In genomic region chr10:51389415-51390342, GRCh38 we compare ENCODE assay signal across 8 cellular contexts.
DNase-seq lines count a peak whose midpoint lies in the region; ATAC-seq and TF ChIP-seq lines count a peak whose summit lies in the region.

No MANE protein-coding gene starts in this region.

- intact Hi-C loops in OCI-LY7 (cut with micrococcal nuclease; ENCODE audit: unreplicated experiment) = loop anchor here (2.0 to 5.0 kb wide), 2 partner anchors 573 to 825 kb away; no protein-coding TSS in a partner anchor

- H3K9me2 ChIP-seq in OCI-LY7 (ENCODE audit: insufficient read depth, low read length) (no peaks in the 10 kb centered on the region), hepatocyte (replicated peaks; ENCODE audit: insufficient read depth) (no peaks in the 10 kb centered on the region)

- CTCF ChIA-PET in OCI-LY7 (lab: Charles Lee; ENCODE audit: unreplicated experiment) = interaction anchor here (1.1 kb wide), 1 partner anchor 827 kb away, joined by 3 read pairs; no protein-coding TSS in a partner anchor

- no TSS peak for BruUV-seq in OCI-LY7 (replicated peaks; lab: Mats Ljungman, UMichigan)

- H3K4me3 ChIP-seq in OCI-LY7 (ENCODE audit: low read depth, low read length, poor library complexity, severe bottlenecking) (no peak overlapping the region), hepatocyte (no peak overlapping the region)

- H3K27me3 Mint-ChIP-seq in activated naive CD8-positive, alpha-beta T cell treated with anti-CD3 and anti-CD28 coated beads, Interleukin-2, amount 10 ng/mL, durations not matched to agents 7 days and 5 days = no peaks in the 10 kb centered on the region

- no peaks in the 10 kb centered on the region for H3K4me1 Mint-ChIP-seq in activated naive CD8-positive, alpha-beta T cell treated with anti-CD3 and anti-CD28 coated beads, Interleukin-2, amount 10 ng/mL, durations not matched to agents 7 days and 5 days

- TF ChIP-seq CTCF in OCI-LY7 (conservative IDR thresholded peaks at IDR 0.05; ENCODE audit: low read length) (peak; percentile 92), hepatocyte (IDR thresholded peaks at IDR 0.05; ENCODE audit: poor library complexity) (peak; percentile 57)

- peak; percentile 18 for DNase-seq in Caki2 (ENCODE audit: low read depth)
- peak; percentile 51 for DNase-seq in OCI-LY7 (ENCODE audit: low spot score)
- peak; percentile 45 for DNase-seq in activated naive CD8-positive, alpha-beta T cell treated with anti-CD3 and anti-CD28 coated beads, Interleukin-2, amount 10 ng/mL, durations not matched to agents 7 days and 5 days
- peak; percentile 43 for DNase-seq in hepatocyte (ENCODE audit: low spot score)
- peak; percentile 1 to 6 for DNase-seq in stimulated activated CD4-positive, alpha-beta T cell treated with anti-CD3 and anti-CD28 coated beads, Interleukin-1b, Interleukin-23, amount 100 ng/mL, for 4 hours (ENCODE audit: low read depth in 2 of 2)

- H3K9me3 ChIP-seq in OCI-LY7 (ENCODE audit: low read length) (no peaks in the 10 kb centered on the region), hepatocyte (ENCODE audit: low read depth) (no peaks in the 10 kb centered on the region)

- no peak overlapping the region for H3K27ac Mint-ChIP-seq in activated naive CD8-positive, alpha-beta T cell treated with anti-CD3 and anti-CD28 coated beads, Interleukin-2, amount 10 ng/mL, durations not matched to agents 7 days and 5 days

- H4K20me1 ChIP-seq in OCI-LY7 (ENCODE audit: insufficient read depth, low read length) (no peaks in the 10 kb centered on the region), hepatocyte (ENCODE audit: insufficient read depth, poor library complexity, severe bottlenecking) (no peaks in the 10 kb centered on the region)

- H3K27ac ChIP-seq in OCI-LY7 (ENCODE audit: low read depth, low read length, poor library complexity, severe bottlenecking) (no peak overlapping the region), hepatocyte (no peak overlapping the region)

- no peaks in the 10 kb centered on the region for H3K4me1 ChIP-seq in OCI-LY7 (ENCODE audit: insufficient read depth, low read length, poor library complexity, severe bottlenecking)
- no peaks in the 10 kb centered on the region for H3K4me1 ChIP-seq in hepatocyte (ENCODE audit: insufficient read depth)

- H3K4me3 Mint-ChIP-seq in activated naive CD8-positive, alpha-beta T cell treated with anti-CD3 and anti-CD28 coated beads, Interleukin-2, amount 10 ng/mL, durations not matched to agents 7 days and 5 days = no peak overlapping the region

- no peaks in the 10 kb centered on the region for H3K9me3 Mint-ChIP-seq in activated naive CD8-positive, alpha-beta T cell treated with anti-CD3 and anti-CD28 coated beads, Interleukin-2, amount 10 ng/mL, durations not matched to agents 7 days and 5 days

- no peaks in the 10 kb centered on the region for H3K27me3 ChIP-seq in hepatocyte

- H3K36me3 ChIP-seq in OCI-LY7 (ENCODE audit: insufficient read depth, low read length) (no peaks in the 10 kb centered on the region), hepatocyte (replicated peaks; ENCODE audit: insufficient read depth, low read depth) (no peaks in the 10 kb centered on the region)

- 60% methylated on average over 3 of the region's 3 CpGs for WGBS in hepatocyte (ENCODE audit: low lambda C conversion rate, missing lambda C conversion rate)

- ATAC-seq in GM19035 (IDR thresholded peaks at IDR 0.05; ENCODE audit: unreplicated experiment) (peak; percentile 88), HG03103 (IDR thresholded peaks at IDR 0.05; ENCODE audit: low read depth, unreplicated experiment) (peak; percentile 92), HG03457 (IDR thresholded peaks at IDR 0.05; ENCODE audit: unreplicated experiment) (no peak)
- no peak for ATAC-seq in activated naive CD8-positive, alpha-beta T cell treated with anti-CD3 and anti-CD28 coated beads, Interleukin-2, amount 10 ng/mL, durations not matched to agents 7 days and 5 days (ENCODE audit: low read depth)

- H3K4me2 ChIP-seq in OCI-LY7 (ENCODE audit: low read length) (no peak overlapping the region), hepatocyte (no peak overlapping the region)

- in situ Hi-C loops in Caki2 (cut with HindIII; ENCODE audit: low pct_unique_long_range_greater_than_20kb, low sequenced_read_pairs) = no loop called here

- no peaks in the 10 kb centered on the region for H3K36me3 Mint-ChIP-seq in activated naive CD8-positive, alpha-beta T cell treated with anti-CD3 and anti-CD28 coated beads, Interleukin-2, amount 10 ng/mL, durations not matched to agents 7 days and 5 days

- H3K79me2 ChIP-seq in OCI-LY7 (ENCODE audit: insufficient read depth, low read depth, low read length) = no peaks in the 10 kb centered on the region
- H3K79me2 ChIP-seq in hepatocyte = no peaks in the 10 kb centered on the region

- POLR2A ChIA-PET in OCI-LY7 (lab: Charles Lee) = interaction anchor here (0.8 to 1.1 kb wide), 2 partner anchors 11 to 99 kb away, joined by 3 to 6 read pairs; no protein-coding TSS in a partner anchor
- POLR2A ChIA-PET in activated naive CD8-positive, alpha-beta T cell treated with anti-CD3 and anti-CD28 coated beads, Interleukin-2, amount 10 ng/mL, durations not matched to agents 7 days and 5 days (lab: Charles Lee) = no interaction called here

- H2AFZ ChIP-seq in OCI-LY7 (ENCODE audit: low read length) = no peak overlapping the region
- H2AFZ ChIP-seq in hepatocyte = no peak overlapping the region

Comparison
In these comparisons a context has a peak if more than half of its experiments do, and no peak if none do; other contexts are left out.
1. ATAC-seq: peak in GM19035 (single experiment) and HG03103 (single experiment); none in activated naive CD8-positive, alpha-beta T cell treated with anti-CD3 and anti-CD28 coated beads, Interleukin-2, amount 10 ng/mL, durations not matched to agents 7 days and 5 days (single experiment) and HG03457 (single experiment).
2. Peak in every context shown above with its lines, with median percentiles within 50 percentile points of each other: DNase-seq.